31 cellular contexts compared by ENCODE assay signal in genomic region chr14:89167705-89168104, GRCh38.
"Had no signal": no experiment of that assay in that cellular context is flagged by ENCODE, and none has a peak within 500 bp of the region (broad histone marks: within the 10 kb centered on the region; RNA-seq: fewer than 3 reads in every experiment).

No MANE protein-coding gene starts in this region.

- DNase-seq: activated CD4-positive, alpha-beta memory T cell treated with anti-CD3 and anti-CD28 coated beads, Interleukin-2, amount 10 ng/mL, durations not matched to agents 7 days and 5 days; activated CD4-positive, alpha-beta T cell treated with anti-CD3 and anti-CD28 coated beads for 1 hour; activated CD4-positive, alpha-beta T cell treated with anti-CD3 and anti-CD28 coated beads, Interleukin-2, amount 10 ng/mL, durations not matched to agents 7 days and 5 days; activated CD8-positive, alpha-beta memory T cell treated with anti-CD3 and anti-CD28 coated beads, Interleukin-2, amount 50 U/mL, for 48 hours; activated naive CD4-positive, alpha-beta T cell; activated T-cell treated with anti-CD3 and anti-CD28 coated beads, Interleukin-2, amount 50 U/mL, for 4 hours; amygdala; caudate nucleus; effector CD8-positive, alpha-beta T cell; gastrocnemius medialis; glutamatergic neuron; immature natural killer cell; kidney; left colon; mammary epithelial cell; naive thymus-derived CD4-positive, alpha-beta T cell; ovary; retina; sigmoid colon; small intestine; stimulated activated CD4-positive, alpha-beta T cell treated with anti-CD3 and anti-CD28 coated beads, Interleukin-4, amount 100 ng/mL, for 24 hours; stomach; SW 1271; T-helper 9 cell; thyroid gland; upper lobe of left lung had no signal

- H3K9me3 Mint-ChIP-seq: activated CD4-positive, alpha-beta memory T cell treated with anti-CD3 and anti-CD28 coated beads, Interleukin-2, amount 10 ng/mL, durations not matched to agents 7 days and 5 days; immature natural killer cell; stimulated activated effector memory CD8-positive, alpha-beta T cell treated with anti-CD3 and anti-CD28 coated beads, Interleukin-12 subunit alpha, Interleukin-12 subunit beta, amount 100 ng/mL, for 72 hours had no signal

- H3K27ac Mint-ChIP-seq: activated CD4-positive, alpha-beta memory T cell treated with anti-CD3 and anti-CD28 coated beads, Interleukin-2, amount 10 ng/mL, durations not matched to agents 7 days and 5 days; activated CD4-positive, alpha-beta T cell treated with anti-CD3 and anti-CD28 coated beads, Interleukin-2, amount 10 ng/mL, durations not matched to agents 7 days and 5 days; activated T-helper 2 cell treated with anti-CD3 and anti-CD28 coated beads, Interferon-gamma antibody, Interleukin-2, Interleukin-4, amounts not matched to agents 10 μg/mL and 5 μg/mL and 100 μg/mL, durations not matched to agents 14 hours and 24 hours and 36 hours; dendritic cell treated with granulocyte-macrophage colony-stimulating factor and Interleukin-4, amounts not matched to agents 40 ng/mL and 50 ng/mL, for 4 days; mesothelial cell of epicardium; stimulated activated effector memory CD8-positive, alpha-beta T cell treated with anti-CD3 and anti-CD28 coated beads, Interleukin-12 subunit alpha, Interleukin-12 subunit beta, amount 100 ng/mL, for 72 hours; T-helper 1 cell treated with Interleukin-12 subunit alpha and Interleukin-12 subunit beta and Interleukin-4 antibody, amounts not matched to agents 30 μg/mL and 1 μg/mL, for 36 hours had no signal

- H3K4me3 Mint-ChIP-seq: activated CD4-positive, alpha-beta memory T cell treated with anti-CD3 and anti-CD28 coated beads, Interleukin-2, amount 10 ng/mL, durations not matched to agents 7 days and 5 days; activated CD4-positive, alpha-beta T cell treated with anti-CD3 and anti-CD28 coated beads, Interleukin-2, amount 10 ng/mL, durations not matched to agents 7 days and 5 days; activated T-cell treated with anti-CD3 and anti-CD28 coated beads, Interleukin-2, amount 50 U/mL, for 4 hours; dendritic cell treated with granulocyte-macrophage colony-stimulating factor and Interleukin-4, amounts not matched to agents 40 ng/mL and 50 ng/mL, for 4 days; immature natural killer cell; mesothelial cell of epicardium; naive thymus-derived CD4-positive, alpha-beta T cell; stimulated activated effector memory CD8-positive, alpha-beta T cell treated with anti-CD3 and anti-CD28 coated beads, Interleukin-12 subunit alpha, Interleukin-12 subunit beta, amount 100 ng/mL, for 72 hours; T-helper 1 cell treated with Interleukin-12 subunit alpha and Interleukin-12 subunit beta and Interleukin-4 antibody, amounts not matched to agents 30 μg/mL and 1 μg/mL, for 36 hours had no signal

- H3K27me3 Mint-ChIP-seq: activated CD4-positive, alpha-beta memory T cell treated with anti-CD3 and anti-CD28 coated beads, Interleukin-2, amount 10 ng/mL, durations not matched to agents 7 days and 5 days; activated CD4-positive, alpha-beta T cell treated with anti-CD3 and anti-CD28 coated beads, Interleukin-2, amount 10 ng/mL, durations not matched to agents 7 days and 5 days; dendritic cell treated with granulocyte-macrophage colony-stimulating factor and Interleukin-4, amounts not matched to agents 40 ng/mL and 50 ng/mL, for 4 days; naive thymus-derived CD4-positive, alpha-beta T cell had no signal

- ATAC-seq: activated T-cell treated with anti-CD3 and anti-CD28 coated beads, Interleukin-2, amount 50 U/mL, for 4 hours; gastrocnemius medialis; left colon; naive thymus-derived CD4-positive, alpha-beta T cell; stimulated activated effector memory CD8-positive, alpha-beta T cell treated with anti-CD3 and anti-CD28 coated beads, Interleukin-12 subunit alpha, Interleukin-12 subunit beta, amount 100 ng/mL, for 72 hours had no signal
